7 cellular contexts compared by ENCODE assay signal in the genomic region with DNA sequence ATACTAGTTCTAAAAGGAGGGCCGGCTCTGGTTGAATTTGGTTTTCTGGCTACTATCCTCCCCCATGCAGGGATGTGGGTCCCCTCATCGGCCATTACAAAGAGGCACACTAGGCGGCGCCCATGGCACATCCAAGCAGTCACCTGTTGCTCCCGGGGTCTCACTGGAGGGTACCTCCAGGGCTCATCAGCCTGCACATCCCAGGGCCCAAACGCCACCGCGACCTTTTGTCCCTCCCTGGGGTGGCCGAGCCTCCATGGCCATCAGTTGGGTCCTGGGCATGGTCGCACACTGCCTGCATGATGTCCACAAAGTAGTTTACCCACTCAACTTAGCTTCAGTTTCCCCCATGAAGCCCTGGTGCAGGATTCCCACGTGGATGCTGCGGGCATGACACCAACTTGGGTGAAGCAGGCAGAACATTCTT. TPM values are rescaled to one million over a fixed set of nuclear protein-coding genes. Genes with fewer than 3 reads are reported as not detected.
DNase-seq lines count a peak whose midpoint lies in the region; TF ChIP-seq lines count a peak whose summit lies in the region.

No MANE protein-coding gene starts in this region.

- no peak overlapping the region for H3K4me3 ChIP-seq in GM06990 (replicated peaks; ENCODE audit: low read depth, low read length)
- H3K4me3 ChIP-seq in cardiac muscle cell, result no peak overlapping the region
- no peak overlapping the region for H3K4me3 ChIP-seq in retinal pigment epithelial cell (ENCODE audit: low read length)

- DNase-seq in GM06990 (ENCODE audit: extremely low read depth, insufficient read length), result no peak
- peak; percentile 27 for DNase-seq in M059J (ENCODE audit: low read depth)
- peak; percentile 58 to 65 for DNase-seq in activated T-cell treated with anti-CD3 and anti-CD28 coated beads, Interleukin-2, amount 50 U/mL, for 48 hours
- DNase-seq in cardiac muscle cell (ENCODE audit: low read depth in 1 of 2, low spot score in 1 of 2), result peak; percentile 25 to 65
- DNase-seq in retinal pigment epithelial cell (ENCODE audit: low read depth), result no peak
- DNase-seq in NCI-H187 (lab: John Stamatoyannopoulos, UW), result no peak
- no peak for DNase-seq in NCI-H1930 (lab: John Stamatoyannopoulos, UW)

- H3K9me3 ChIP-seq in cardiac muscle cell (ENCODE audit: low read depth), result no peaks in the 10 kb centered on the region

- H3K27ac ChIP-seq in cardiac muscle cell, result no peak overlapping the region

- H3K27me3 ChIP-seq in GM06990 (replicated peaks; ENCODE audit: control insufficient read depth, insufficient read depth, low read length) (no peaks in the 10 kb centered on the region), cardiac muscle cell (no peaks in the 10 kb centered on the region)

- H3K36me3 ChIP-seq in GM06990 (ENCODE audit: control insufficient read depth, insufficient read depth, low read length) (peaks cover 5% of the 10 kb centered on the region), cardiac muscle cell (no peaks in the 10 kb centered on the region)

- no peaks in the 10 kb centered on the region for H3K4me1 ChIP-seq in cardiac muscle cell (ENCODE audit: low read depth)

- TF ChIP-seq CTCF in GM06990 (IDR thresholded peaks at IDR 0.05; ENCODE audit: insufficient read depth, low read length, poor library complexity, severe bottlenecking) (peak; percentile 93), cardiac muscle cell (IDR thresholded peaks at IDR 0.05; ENCODE audit: low read depth, low read length) (peak; percentile 85), retinal pigment epithelial cell (conservative IDR thresholded peaks at IDR 0.05; ENCODE audit: low read depth, low read length) (peak; percentile 92)

RNA-seq across cellular contexts. Expression of gene IDH3A, which starts 28.3 kb away (rescaled TPM):
- total RNA-seq in M059J (2014; rRNA removed; shearing (Covaris generic)), result 52.6 and 116 TPM in 2 replicates
- 63.1 and 80.6 TPM in 2 replicates for total RNA-seq in cardiac muscle cell
- 79.4 and 113 TPM in 2 replicates for polyA plus RNA-seq in cardiac muscle cell

RNA-seq across cellular contexts. Expression of gene CIB2, which starts 46.2 kb away (rescaled TPM):
- 1.9 and 2.2 TPM in 2 replicates for total RNA-seq in M059J (2014; rRNA removed; shearing (Covaris generic))
- total RNA-seq in cardiac muscle cell, result 62.7 and 63.4 TPM in 2 replicates
- 59.9 and 72.6 TPM in 2 replicates for polyA plus RNA-seq in cardiac muscle cell

RNA-seq across cellular contexts. Expression of gene ACSBG1, which starts 56.9 kb away (rescaled TPM):
- not detected in 2 replicates for total RNA-seq in M059J (2014; rRNA removed; shearing (Covaris generic))
- total RNA-seq in cardiac muscle cell, result 0.24 and 1.6 TPM in 2 replicates
- 0.12 and 0.13 TPM in 2 replicates for polyA plus RNA-seq in cardiac muscle cell

Comparison
In these comparisons a context has a peak if more than half of its experiments do, and no peak if none do; other contexts are left out.
1. DNase-seq: peak in M059J (single experiment), activated T-cell treated with anti-CD3 and anti-CD28 coated beads, Interleukin-2, amount 50 U/mL, for 48 hours (2 of 2) and cardiac muscle cell (2 of 2); none in GM06990 (single experiment), retinal pigment epithelial cell (single experiment), NCI-H187 (0 of 2) and NCI-H1930 (0 of 2).
2. RNA of gene CIB2, which starts 46.2 kb away (total RNA-seq): 62.7 to 63.4 TPM in cardiac muscle cell; 1.9 to 2.2 TPM in M059J; every median in the first group is over 10 times any median in the second.
3. Peak in every context shown above with its lines, with median percentiles within 50 percentile points of each other: CTCF ChIP-seq.